ENCODE assay signal across 8 cellular contexts in genomic region chr5:88875609-88876234, GRCh38. TPM values are rescaled to one million over a fixed set of nuclear protein-coding genes. Genes with fewer than 3 reads are reported as not detected.
DNase-seq lines count a peak whose midpoint lies in the region; ATAC-seq lines count a peak whose summit lies in the region.

No MANE protein-coding gene starts in this region.

- no peak overlapping the region for H2BK120ac ChIP-seq in neuronal stem cell (ENCODE audit: low read depth, low read length)

- H3K4me1 ChIP-seq in adipocyte (ENCODE audit: control insufficient read depth, insufficient read depth, low read length): peaks cover 14% of the 10 kb centered on the region
- no peaks in the 10 kb centered on the region for H3K4me1 ChIP-seq in neuronal stem cell (ENCODE audit: control insufficient read depth in 2 of 2, insufficient read depth in 1 of 2, low read depth in 1 of 2, low read length in 2 of 2)

- no peaks in the 10 kb centered on the region for H3K79me1 ChIP-seq in neuronal stem cell (ENCODE audit: low read depth, low read length)

- H3K18ac ChIP-seq in neuronal stem cell (ENCODE audit: low read length): no peak overlapping the region

- H2AFZ ChIP-seq in neuronal stem cell (ENCODE audit: low read length): peak overlapping the region; percentile 28

- ATAC-seq in GM18868 (IDR thresholded peaks at IDR 0.05; ENCODE audit: unreplicated experiment) (peak; percentile 60), HG03108 (IDR thresholded peaks at IDR 0.05; ENCODE audit: unreplicated experiment) (peak; percentile 56)

- H4K91ac ChIP-seq in neuronal stem cell (ENCODE audit: low read depth, low read length, poor library complexity): no peak overlapping the region

- no peak overlapping the region for H2BK12ac ChIP-seq in neuronal stem cell (ENCODE audit: low read length)

- WGBS in neuronal stem cell (ENCODE audit: extremely low coverage in 2 of 2, insufficient read length in 2 of 2, insufficient replicate concordance in 1 of 2), 2 donors: no CpG with 5 or more reads among the region's 2 CpGs

- H2AK5ac ChIP-seq in neuronal stem cell (ENCODE audit: low read depth, low read length): no peak overlapping the region

- H3K9ac ChIP-seq in adipocyte (ENCODE audit: low read length) (no peak overlapping the region), neuronal stem cell (ENCODE audit: low read depth, low read length, poor library complexity) (no peak overlapping the region)

- no peaks in the 10 kb centered on the region for H3K36me3 ChIP-seq in adipocyte (ENCODE audit: control insufficient read depth, insufficient read depth, low read length, severe bottlenecking)
- no peaks in the 10 kb centered on the region for H3K36me3 ChIP-seq in neuronal stem cell (replicated peaks in 1 of 2; ENCODE audit: control insufficient read depth in 2 of 2, insufficient read depth in 2 of 2, low read length in 2 of 2)

- no peaks in the 10 kb centered on the region for H3K27me3 ChIP-seq in adipocyte (replicated peaks; ENCODE audit: control insufficient read depth, insufficient read depth, low read length)
- no peaks in the 10 kb centered on the region for H3K27me3 ChIP-seq in neuronal stem cell (ENCODE audit: control insufficient read depth in 3 of 3, insufficient read depth in 3 of 3, low read depth in 1 of 3, low read length in 3 of 3)

- no peak overlapping the region for H4K8ac ChIP-seq in neuronal stem cell (ENCODE audit: low read depth, low read length)

- no peak overlapping the region for H3K4ac ChIP-seq in neuronal stem cell (ENCODE audit: low read length)

- H3K4me2 ChIP-seq in neuronal stem cell (ENCODE audit: insufficient read depth, low read length, poor library complexity, severe bottlenecking): no peak overlapping the region

- H3K23ac ChIP-seq in neuronal stem cell (ENCODE audit: low read depth, low read length, poor library complexity): no peak overlapping the region

- H2BK15ac ChIP-seq in neuronal stem cell (ENCODE audit: low read length): no peak overlapping the region

- peak; percentile 8 for DNase-seq in adipocyte (ENCODE audit: low read depth)
- DNase-seq in neuronal stem cell (ENCODE audit: low spot score): no peak
- no peak for DNase-seq in activated gamma-delta T cell treated with Interleukin-2 at 50 U/mL for 16 hours
- DNase-seq in activated T-cell treated with anti-CD3 and anti-CD28 coated beads, Interleukin-2, amount 50 U/mL, for 48 hours: no peak
- DNase-seq in occipital lobe (lab: John Stamatoyannopoulos, UW): no peak
- DNase-seq in cerebellum (ENCODE audit: low spot score): no peak

- H3K4me3 ChIP-seq in adipocyte (ENCODE audit: low read length): no peak overlapping the region
- no peak overlapping the region for H3K4me3 ChIP-seq in neuronal stem cell (ENCODE audit: low read length in 2 of 2)

- no peaks in the 10 kb centered on the region for H3K9me3 ChIP-seq in adipocyte (ENCODE audit: control insufficient read depth, low read length)
- no peaks in the 10 kb centered on the region for H3K9me3 ChIP-seq in neuronal stem cell (replicated peaks in 1 of 2; ENCODE audit: control insufficient read depth in 2 of 2, insufficient read depth in 1 of 2, low read depth in 1 of 2, low read length in 2 of 2)

- H2BK5ac ChIP-seq in neuronal stem cell (ENCODE audit: low read length): no peak overlapping the region

- no peak overlapping the region for H3K14ac ChIP-seq in neuronal stem cell (ENCODE audit: low read length)

- no peak overlapping the region for H3K27ac ChIP-seq in neuronal stem cell (replicated peaks; ENCODE audit: low read length)

RNA-seq across cellular contexts. Expression of gene MEF2C, which starts 7.3 kb away (rescaled TPM):
- polyA plus RNA-seq in neuronal stem cell (2013, experiment 1 of 2): 1.5 TPM
- 1.1 TPM for polyA plus RNA-seq in neuronal stem cell (2013, experiment 2 of 2)
- total RNA-seq in occipital lobe (2,088 TPM), cerebellum (114 TPM)

Comparison
In these comparisons a context has a peak if more than half of its experiments do, and no peak if none do; other contexts are left out.
1. RNA of gene MEF2C, which starts 7.3 kb away (total RNA-seq): 2,088 TPM in occipital lobe (single experiment); 114 TPM in cerebellum (single experiment); every median in the first group is over 10 times any median in the second.